Comparison of ENCODE assay signal across 8 cellular contexts in genomic region chr12:754871-755562, GRCh38. TPM values are rescaled to one million over a fixed set of nuclear protein-coding genes. Genes with fewer than 3 reads are reported as not detected.
DNase-seq lines count a peak whose midpoint lies in the region; ATAC-seq and TF ChIP-seq lines count a peak whose summit lies in the region.

No MANE protein-coding gene starts in this region.

- H3K27me3 ChIP-seq in HL-60 (ENCODE audit: insufficient read depth, poor library complexity, severe bottlenecking) (no peaks in the 10 kb centered on the region), SJSA1 (replicated peaks) (no peaks in the 10 kb centered on the region), colonic mucosa (no peaks in the 10 kb centered on the region)

- H3K4me1 ChIP-seq in SJSA1 (replicated peaks) = peaks cover 26% of the 10 kb centered on the region
- H3K4me1 ChIP-seq in colonic mucosa = peaks cover 11% of the 10 kb centered on the region
- peaks cover 16% of the 10 kb centered on the region for H3K4me1 ChIP-seq in mucosa of descending colon (ENCODE audit: low read depth)

- no peak for ATAC-seq in mucosa of descending colon
- ATAC-seq in GM18519 (IDR thresholded peaks at IDR 0.05; ENCODE audit: low FRiP score, unreplicated experiment) = no peak
- no peak for ATAC-seq in GM19397 (IDR thresholded peaks at IDR 0.05; ENCODE audit: unreplicated experiment)
- ATAC-seq in HG02623 (IDR thresholded peaks at IDR 0.05; ENCODE audit: unreplicated experiment) = no peak

- DNase-seq in DMS53 treated with DMSO at 0.1 percent for 48 hours (lab: John Stamatoyannopoulos, UW; ENCODE audit: unreplicated experiment) (peak; percentile 54), HL-60 (ENCODE audit: low read depth in 1 of 2, low spot score in 1 of 2) (peak; percentile 69 to 79), SJSA1 (ENCODE audit: low read depth in 1 of 2, low spot score in 2 of 2) (peak in 1 of 2 experiments; percentile 62), colonic mucosa (no peak), mucosa of descending colon (peak in 1 of 3 donors; percentile 20)

- H3K4me3 ChIP-seq in HL-60 (replicated peaks; ENCODE audit: insufficient read depth, low read length) (peak overlapping the region; percentile 82), SJSA1 (peak overlapping the region; percentile 87), colonic mucosa (peak overlapping the region; percentile 95), mucosa of descending colon (no peak overlapping the region)

- TF ChIP-seq CTCF in HL-60 (IDR thresholded peaks at IDR 0.05; ENCODE audit: insufficient read depth, low read length) = peak; percentile 36
- peak; percentile 53 for TF ChIP-seq CTCF in colonic mucosa (IDR thresholded peaks at IDR 0.05)
- TF ChIP-seq CTCF in mucosa of descending colon (IDR thresholded peaks at IDR 0.05) = peak; percentile 22

- H3K9me3 ChIP-seq in SJSA1 (replicated peaks) (no peaks in the 10 kb centered on the region), colonic mucosa (no peaks in the 10 kb centered on the region), mucosa of descending colon (no peaks in the 10 kb centered on the region)

- intact Hi-C loops in colonic mucosa (cut with DNase I) (loop anchor here (10.0 kb wide), 1 partner anchor 60 kb away; no protein-coding TSS in a partner anchor), mucosa of descending colon (cut with DNase I, micrococcal nuclease) (loop anchor here in 1 of 2 donors (10.0 kb wide), 2 partner anchors 50 to 180 kb away; no protein-coding TSS in a partner anchor)

- H3K27ac ChIP-seq in HL-60 (replicated peaks) (peak overlapping the region; percentile 62), SJSA1 (no peak overlapping the region), colonic mucosa (peak overlapping the region; percentile 98)

- H3K9ac ChIP-seq in colonic mucosa (ENCODE audit: low read depth in 2 of 2, low read length in 2 of 2) = peak overlapping the region in 1 of 2 donors; percentile 92

- H3K36me3 ChIP-seq in SJSA1 (peaks cover 26% of the 10 kb centered on the region), colonic mucosa (no peaks in the 10 kb centered on the region), mucosa of descending colon (ENCODE audit: low read depth) (no peaks in the 10 kb centered on the region)

RNA-seq across cellular contexts. Expression of gene WNK1, which starts 2.6 kb away (rescaled TPM):
- 18.5 and 55.3 TPM in 2 replicates for total RNA-seq in SJSA1 (2014; rRNA removed; shearing (Covaris generic))
- total RNA-seq in colonic mucosa (10 to 100 TPM; 81.8 to 85.8 TPM), mucosa of descending colon (100 to 1,000 TPM in 1 of 3 donors, 10 to 100 TPM in 2; 84.0 to 155 (median 85.5) TPM)
